ENCODE assay signal across 8 cellular contexts in genomic region chr6:151325075-151326050, GRCh38.
DNase-seq lines count a peak whose midpoint lies in the region; ATAC-seq, FAIRE-seq and TF ChIP-seq lines count a peak whose summit lies in the region.

No MANE protein-coding gene starts in this region.

- H3K4me1 ChIP-seq in BE2C (peaks cover 9% of the 10 kb centered on the region), thyroid gland (peaks cover 15 to 16% of the 10 kb centered on the region in 2 donors)
- peaks cover 14% of the 10 kb centered on the region for H3K4me1 ChIP-seq in effector memory CD4-positive, alpha-beta T cell (ENCODE audit: control insufficient read depth, insufficient read depth, low read length, poor library complexity, severe bottlenecking)

- WGBS in thyroid gland, 2 donors = 1 to 2% methylated on average over 30 to 32 of the region's 46 CpGs

- H3K36me3 ChIP-seq in BE2C = no peaks in the 10 kb centered on the region
- H3K36me3 ChIP-seq in effector memory CD4-positive, alpha-beta T cell (ENCODE audit: control insufficient read depth, insufficient read depth, low read length) = no peaks in the 10 kb centered on the region
- H3K36me3 ChIP-seq in thyroid gland = no peaks in the 10 kb centered on the region

- no peak for FAIRE-seq in HTR-8/SVneo (lab: Jason Lieb, UNC)

- ATAC-seq in HG03378 (IDR thresholded peaks at IDR 0.05; ENCODE audit: unreplicated experiment) = no peak

- no peaks in the 10 kb centered on the region for H3K27me3 ChIP-seq in BE2C
- H3K27me3 ChIP-seq in effector memory CD4-positive, alpha-beta T cell (replicated peaks; ENCODE audit: control insufficient read depth, insufficient read depth, low read length, poor library complexity, severe bottlenecking) = peaks cover 25% of the 10 kb centered on the region
- no peaks in the 10 kb centered on the region for H3K27me3 ChIP-seq in thyroid gland

- H3K9me3 ChIP-seq in BE2C (no peaks in the 10 kb centered on the region), thyroid gland (no peaks in the 10 kb centered on the region)
- H3K9me3 ChIP-seq in effector memory CD4-positive, alpha-beta T cell (ENCODE audit: control insufficient read depth, low read length) = no peaks in the 10 kb centered on the region

- H3K27ac ChIP-seq in VCaP = peak overlapping the region; percentile 42; the same call in 1 of the 2 replicates
- H3K27ac ChIP-seq in effector memory CD4-positive, alpha-beta T cell (ENCODE audit: insufficient read depth, low read length, poor library complexity, severe bottlenecking) = no peak overlapping the region
- H3K27ac ChIP-seq in thyroid gland = peak overlapping the region; percentile 2 to 61 (median 59)

- no peak for TF ChIP-seq POLR2A in thyroid gland (IDR thresholded peaks at IDR 0.05)

- TF ChIP-seq CTCF in BE2C (IDR thresholded peaks at IDR 0.05; ENCODE audit: low read depth, low read length) = no peak
- no peak for TF ChIP-seq CTCF in VCaP (conservative IDR thresholded peaks at IDR 0.05)
- TF ChIP-seq CTCF in thyroid gland (IDR thresholded peaks at IDR 0.05) = no peak

- intact Hi-C loops in thyroid gland (cut with DNase I) = loop anchor here (2.0 to 10.0 kb wide), 2 partner anchors 151 to 311 kb away; no protein-coding TSS in a partner anchor

- DNase-seq in BE2C (peak; percentile 49), HTR-8/SVneo (ENCODE audit: insufficient read length, low spot score) (peak; percentile 63), lung microvascular endothelial cell (ENCODE audit: low read depth in 2 of 2) (peak; percentile 89 to 96), thyroid gland (peak; percentile 68 to 73), occipital lobe (lab: John Stamatoyannopoulos, UW) (no peak)
- DNase-seq in effector memory CD4-positive, alpha-beta T cell = peak in 1 of 3 donors; percentile 3

- peak overlapping the region; percentile 47 for H3K4me3 ChIP-seq in BE2C (ENCODE audit: low read depth, low read length)
- H3K4me3 ChIP-seq in effector memory CD4-positive, alpha-beta T cell (ENCODE audit: insufficient read depth, low read depth, low read length, poor library complexity, severe bottlenecking) = peak overlapping the region; percentile 38
- peak overlapping the region; percentile 18 to 51 (median 25) for H3K4me3 ChIP-seq in thyroid gland (replicated peaks in 1 of 3)
